13 cellular contexts compared by ENCODE assay signal in genomic region chr7:39954694-39955093, GRCh38. TPM values are rescaled to one million over a fixed set of nuclear protein-coding genes. Genes with fewer than 3 reads are reported as not detected.
A peak's percentile ranks its signal among the peaks of the same experiment; 100 is the strongest.
DNase-seq lines count a peak whose midpoint lies in the region; FAIRE-seq and TF ChIP-seq lines count a peak whose summit lies in the region.
"Had no signal": no experiment of that assay in that cellular context is flagged by ENCODE, and none has a peak within 500 bp of the region (broad histone marks: within the 10 kb centered on the region; RNA-seq: fewer than 3 reads in every experiment).

No MANE protein-coding gene starts in this region.

- peaks cover 97% of the 10 kb centered on the region for H3K79me2 ChIP-seq in DOHH2 (ENCODE audit: control insufficient read depth, low read length)

- H3K36me3 Mint-ChIP-seq in osteocyte (ENCODE audit: unreplicated experiment) = peaks cover 4% of the 10 kb centered on the region

- no peaks in the 10 kb centered on the region for H3K9me3 Mint-ChIP-seq in osteocyte (ENCODE audit: unreplicated experiment)

- H3K27ac Mint-ChIP-seq in osteocyte (ENCODE audit: unreplicated experiment) = no peak overlapping the region

- peaks cover 48% of the 10 kb centered on the region for H3K4me1 Mint-ChIP-seq in osteocyte (ENCODE audit: unreplicated experiment)

- TF ChIP-seq POLR2A in NB4 (IDR thresholded peaks at IDR 0.05; ENCODE audit: extremely low read depth, insufficient read length) (no peak), H54 (IDR thresholded peaks at IDR 0.05; ENCODE audit: low read depth, low read length) (no peak)

- H4K20me1 ChIP-seq in DOHH2 (ENCODE audit: control insufficient read depth, insufficient read depth, low read depth, low read length) = peaks cover 33% of the 10 kb centered on the region

- H3K4me2 ChIP-seq in DOHH2 (ENCODE audit: low read length) = peak overlapping the region; percentile 60

- H3K4me1 ChIP-seq in DOHH2 (ENCODE audit: control insufficient read depth, low read length) = peaks cover 51% of the 10 kb centered on the region
- H3K4me1 ChIP-seq: prostate gland had no signal

- H3K27ac ChIP-seq in DOHH2 (ENCODE audit: low read depth, low read length) (no peak overlapping the region), coronary artery (no peak overlapping the region)
- H3K27ac ChIP-seq: prostate gland, tibial nerve had no signal

- H3K4me3 Mint-ChIP-seq in osteocyte (ENCODE audit: unreplicated experiment) = peak overlapping the region; percentile 17

- no peaks in the 10 kb centered on the region for H3K27me3 ChIP-seq in DOHH2 (ENCODE audit: control insufficient read depth, low read length)
- H3K27me3 ChIP-seq: tibial nerve had no signal

- H3K36me3 ChIP-seq in DOHH2 (ENCODE audit: control insufficient read depth, low read length) = peaks cover 62% of the 10 kb centered on the region
- H3K36me3 ChIP-seq: prostate gland had no signal

- no peak for FAIRE-seq in H54 (lab: Jason Lieb, UNC)
- FAIRE-seq: D721Med had no signal

- peak overlapping the region; percentile 80 for H3K4me3 ChIP-seq in DOHH2 (ENCODE audit: low read length)
- H3K4me3 ChIP-seq in NB4 (ENCODE audit: low read depth, low read length) = peak overlapping the region; percentile 94
- H3K4me3 ChIP-seq in coronary artery = peak overlapping the region; percentile 85
- H3K4me3 ChIP-seq: prostate gland, tibial nerve had no signal

- no peak for TF ChIP-seq CTCF in DOHH2 (IDR thresholded peaks at IDR 0.05; ENCODE audit: low read depth, low read length, poor library complexity, severe bottlenecking)
- no peak for TF ChIP-seq CTCF in NB4 (IDR thresholded peaks at IDR 0.05; ENCODE audit: low read depth, low read length)
- TF ChIP-seq CTCF in coronary artery (IDR thresholded peaks at IDR 0.05) = no peak
- no peak for TF ChIP-seq CTCF in osteocyte (IDR thresholded peaks at IDR 0.05)

- no peaks in the 10 kb centered on the region for H3K27me3 Mint-ChIP-seq in osteocyte (ENCODE audit: unreplicated experiment)

- DNase-seq in NB4 (ENCODE audit: low read depth) (no peak), coronary artery (ENCODE audit: low spot score) (no peak), osteocyte (ENCODE audit: extremely low spot score, unreplicated experiment) (no peak), SHP77 (lab: John Stamatoyannopoulos, UW) (no peak), H54 (ENCODE audit: insufficient read length, low spot score) (no peak), cerebellar cortex (ENCODE audit: low spot score) (no peak)
- DNase-seq: cerebellar nuclear complex, kidney glomerular epithelial cell, NCI-H2081 treated with DMSO at 0.1 percent for 48 hours had no signal

- H3K9me2 ChIP-seq in DOHH2 (replicated peaks; ENCODE audit: control insufficient read depth, low read length) = no peaks in the 10 kb centered on the region

- H3F3A ChIP-seq in DOHH2 (ENCODE audit: control insufficient read depth, insufficient read depth) = no peaks in the 10 kb centered on the region

- no peaks in the 10 kb centered on the region for H3K9me3 ChIP-seq in DOHH2 (ENCODE audit: control insufficient read depth, insufficient read depth, low read length)
- H3K9me3 ChIP-seq: prostate gland, tibial nerve had no signal

RNA-seq across cellular contexts. Expression of gene CDK13, which starts 4.6 kb away (rescaled TPM):
- total RNA-seq in osteocyte = 58.7 and 60.6 TPM in 2 replicates
